9 cellular contexts compared by ENCODE assay signal in genomic region chr1:212858461-212859265, GRCh38. TPM values are rescaled to one million over a fixed set of nuclear protein-coding genes. Genes with fewer than 3 reads are reported as not detected.
DNase-seq lines count a peak whose midpoint lies in the region; ATAC-seq and TF ChIP-seq lines count a peak whose summit lies in the region.
"Had no signal": no experiment of that assay in that cellular context is flagged by ENCODE, and none has a peak within 500 bp of the region (broad histone marks: within the 10 kb centered on the region; RNA-seq: fewer than 3 reads in every experiment).

No MANE protein-coding gene starts in this region.

- peak; percentile 15 for ATAC-seq in GM18498 (IDR thresholded peaks at IDR 0.05; ENCODE audit: unreplicated experiment)
- peak; percentile 18 for ATAC-seq in HG02938 (IDR thresholded peaks at IDR 0.05; ENCODE audit: unreplicated experiment)
- peak; percentile 51 for ATAC-seq in Right ventricle myocardium superior (ENCODE audit: poor library complexity)

- no peak for TF ChIP-seq CTCF in osteocyte (IDR thresholded peaks at IDR 0.05)

- no peaks in the 10 kb centered on the region for H3K27me3 Mint-ChIP-seq in activated naive CD8-positive, alpha-beta T cell
- no peaks in the 10 kb centered on the region for H3K27me3 Mint-ChIP-seq in osteocyte (ENCODE audit: unreplicated experiment)

- H3K9me3 Mint-ChIP-seq in activated naive CD8-positive, alpha-beta T cell (ENCODE audit: low read depth): no peaks in the 10 kb centered on the region
- no peaks in the 10 kb centered on the region for H3K9me3 Mint-ChIP-seq in osteocyte (ENCODE audit: unreplicated experiment)

- H3K36me3 Mint-ChIP-seq in activated naive CD8-positive, alpha-beta T cell: peaks cover 7% of the 10 kb centered on the region
- H3K36me3 Mint-ChIP-seq in osteocyte (ENCODE audit: unreplicated experiment): peaks cover 2% of the 10 kb centered on the region

- intact Hi-C loops in Right ventricle myocardium superior (cut with DNase I): no loop called here

- H3K27ac Mint-ChIP-seq in activated naive CD8-positive, alpha-beta T cell: peak overlapping the region; percentile 76
- peak overlapping the region; percentile 96 for H3K27ac Mint-ChIP-seq in osteocyte (ENCODE audit: unreplicated experiment)

- DNase-seq in AG08396 (ENCODE audit: low spot score): peak; percentile 43
- peak; percentile 54 for DNase-seq in NCI-H748 (lab: John Stamatoyannopoulos, UW; ENCODE audit: unreplicated experiment)
- peak; percentile 46 for DNase-seq in Right ventricle myocardium superior
- DNase-seq in osteocyte (ENCODE audit: extremely low spot score, unreplicated experiment): no peak
- DNase-seq in NCI-H446 treated with DMSO at 0.1 percent for 48 hours (lab: John Stamatoyannopoulos, UW): no peak

- no peak overlapping the region for H3K4me3 Mint-ChIP-seq in activated naive CD8-positive, alpha-beta T cell
- no peak overlapping the region for H3K4me3 Mint-ChIP-seq in osteocyte (ENCODE audit: unreplicated experiment)

- H3K4me1 Mint-ChIP-seq in activated naive CD8-positive, alpha-beta T cell (ENCODE audit: low read depth): peaks cover 21% of the 10 kb centered on the region
- H3K4me1 Mint-ChIP-seq in osteocyte (ENCODE audit: unreplicated experiment): peaks cover 11% of the 10 kb centered on the region

RNA-seq across cellular contexts. Expression of gene FLVCR1, which starts 0.6 kb away (rescaled TPM):
- total RNA-seq in Right ventricle myocardium superior: 0.78 TPM
- 4.9 and 7.1 TPM in 2 replicates for total RNA-seq in osteocyte

RNA-seq across cellular contexts. Expression of gene SPATA45, which starts 11.2 kb away (rescaled TPM):
- not detected for total RNA-seq in Right ventricle myocardium superior
- not detected in 2 replicates for total RNA-seq in osteocyte
- total RNA-seq: NCI-H460 had no signal

Comparison
In these comparisons a context has a peak if more than half of its experiments do, and no peak if none do; other contexts are left out.
1. DNase-seq: peak in AG08396 (single experiment), NCI-H748 (single experiment) and Right ventricle myocardium superior (single experiment); none in osteocyte (single experiment) and NCI-H446 treated with DMSO at 0.1 percent for 48 hours (single experiment).
2. Peak in every context shown above with its lines, with median percentiles within 50 percentile points of each other: ATAC-seq.